ENCODE assay signal across 16 cellular contexts in the genomic region with DNA sequence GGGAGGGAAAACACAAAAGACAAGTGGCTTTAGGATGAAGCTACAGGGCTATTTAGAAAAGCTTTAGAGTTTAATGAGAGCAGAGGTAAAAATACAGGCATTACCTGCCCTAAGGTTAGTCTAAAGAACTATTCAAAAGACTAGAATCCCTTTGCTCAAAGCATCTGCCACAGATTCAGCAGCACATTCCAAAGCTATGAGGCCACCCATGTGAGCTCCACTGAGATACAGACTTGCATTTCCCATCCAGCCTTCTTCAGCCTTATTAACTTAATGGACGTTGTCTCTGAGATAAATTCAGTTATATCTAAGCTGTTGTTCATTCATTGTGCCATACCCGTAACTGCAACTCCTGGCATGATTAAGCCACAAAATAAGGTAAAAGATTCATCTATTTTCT. TPM values are rescaled to one million over a fixed set of nuclear protein-coding genes. Genes with fewer than 3 reads are reported as not detected.
A peak's percentile ranks its signal among the peaks of the same experiment; 100 is the strongest.
DNase-seq lines count a peak whose midpoint lies in the region; ATAC-seq, FAIRE-seq and TF ChIP-seq lines count a peak whose summit lies in the region.
"Had no signal": no experiment of that assay in that cellular context is flagged by ENCODE, and none has a peak within 500 bp of the region (broad histone marks: within the 10 kb centered on the region; RNA-seq: fewer than 3 reads in every experiment).

No MANE protein-coding gene starts in this region.

- no peak overlapping the region for H3K4ac ChIP-seq in H9 (ENCODE audit: low read depth, low read length)

- H3K27me3 ChIP-seq in H9 (ENCODE audit: insufficient read depth, low read length): no peaks in the 10 kb centered on the region
- no peaks in the 10 kb centered on the region for H3K27me3 ChIP-seq in bronchial epithelial cell (ENCODE audit: control insufficient read depth, insufficient read depth, low read length)
- no peaks in the 10 kb centered on the region for H3K27me3 ChIP-seq in WERI-Rb-1 (ENCODE audit: insufficient read depth, low read depth, severe bottlenecking)
- H3K27me3 ChIP-seq: cardiac muscle cell had no signal

- peaks cover 1% of the 10 kb centered on the region; the same call in 1 of the 2 replicates for H3K27me3 Mint-ChIP-seq in H9 (ENCODE audit: low read depth)
- H3K27me3 Mint-ChIP-seq in endothelial cell (ENCODE audit: unreplicated experiment): peaks cover 4% of the 10 kb centered on the region
- H3K27me3 Mint-ChIP-seq: T-cell had no signal

- H2AK5ac ChIP-seq in H9 (ENCODE audit: insufficient read length, low read length): no peak overlapping the region

- H2BK20ac ChIP-seq in H9 (ENCODE audit: low read depth, low read length, poor library complexity, severe bottlenecking): no peak overlapping the region

- H3K79me1 ChIP-seq in H9 (ENCODE audit: insufficient read depth, low read depth, low read length, poor library complexity, severe bottlenecking): no peaks in the 10 kb centered on the region

- no peak overlapping the region for H3K23ac ChIP-seq in H9 (ENCODE audit: insufficient read length, low read depth, low read length)

- H3K4me3 Mint-ChIP-seq in H9 (no peak overlapping the region), endothelial cell (ENCODE audit: unreplicated experiment) (no peak overlapping the region)
- H3K4me3 Mint-ChIP-seq: activated T-helper 1 cell treated with anti-CD3 and anti-CD28 coated beads, Interleukin-12 subunit alpha, Interleukin-12 subunit beta, Interleukin-2, Interleukin-4 antibody, amounts not matched to agents 30 ng/mL and 10 ng/mL and 1 ng/mL, durations not matched to agents 14 hours and 24 hours and 36 hours; T-cell had no signal

- ATAC-seq in GM19328 (IDR thresholded peaks at IDR 0.05; ENCODE audit: unreplicated experiment): no peak
- ATAC-seq: HepG2, T-cell had no signal

- H3K4me3 ChIP-seq in bronchial epithelial cell (ENCODE audit: low read depth, low read length) (no peak overlapping the region), WERI-Rb-1 (ENCODE audit: low read depth, low read length) (no peak overlapping the region)
- H3K4me3 ChIP-seq: cardiac muscle cell had no signal

- no CpG with 5 or more reads among the region's 2 CpGs for WGBS in H9 (ENCODE audit: extremely low coverage, insufficient read length, low lambda C conversion rate)

- no peak overlapping the region for H4K5ac ChIP-seq in H9 (ENCODE audit: insufficient read length, low read depth, low read length)

- no peaks in the 10 kb centered on the region for H3K23me2 ChIP-seq in H9 (ENCODE audit: insufficient read length, low read depth, low read length, poor library complexity, severe bottlenecking)

- H2BK15ac ChIP-seq in H9 (ENCODE audit: low read depth, low read length): no peak overlapping the region

- no peak overlapping the region for H2BK12ac ChIP-seq in H9 (ENCODE audit: insufficient read length, low read depth, low read length)

- H3K27ac ChIP-seq in H9 (ENCODE audit: insufficient read length, low read depth, low read length) (no peak overlapping the region), WERI-Rb-1 (no peak overlapping the region)
- H3K27ac ChIP-seq: cardiac muscle cell had no signal

- H3T11ph ChIP-seq in H9 (ENCODE audit: low read length): no peak overlapping the region

- no peaks in the 10 kb centered on the region for H3K9me3 Mint-ChIP-seq in H9
- no peaks in the 10 kb centered on the region for H3K9me3 Mint-ChIP-seq in endothelial cell (ENCODE audit: unreplicated experiment)
- H3K9me3 Mint-ChIP-seq: activated T-helper 1 cell treated with anti-CD3 and anti-CD28 coated beads, Interleukin-12 subunit alpha, Interleukin-12 subunit beta, Interleukin-2, Interleukin-4 antibody, amounts not matched to agents 30 ng/mL and 10 ng/mL and 1 ng/mL, durations not matched to agents 14 hours and 24 hours and 36 hours; T-cell had no signal

- no peak overlapping the region for H3K9ac ChIP-seq in H9 (ENCODE audit: extremely low read depth, insufficient read length, low read length)

- H4K20me1 ChIP-seq in H9 (ENCODE audit: control insufficient read depth, insufficient read depth, insufficient read length): no peaks in the 10 kb centered on the region

- H3K4me2 ChIP-seq in H9 (ENCODE audit: insufficient read depth, insufficient read length, low read length): no peak overlapping the region

- H2AFZ ChIP-seq in H9 (ENCODE audit: low read length): no peak overlapping the region

- DNase-seq in A172 (ENCODE audit: low spot score) (peak; percentile 36), H9 (no peak), bronchial epithelial cell (ENCODE audit: low read depth) (peak; percentile 38), islet precursor cell (peak; percentile 86), WERI-Rb-1 (no peak), endothelial cell (ENCODE audit: low spot score) (no peak)
- DNase-seq in stimulated activated CD4-positive, alpha-beta T cell treated with anti-CD3 and anti-CD28 coated beads, Interleukin-2, amount 100 ng/mL, for 48 hours: no peak
- DNase-seq: activated CD4-positive, alpha-beta T cell treated with anti-CD3 and anti-CD28 coated beads for 48 hours; NCI-H1048; OCI-M1; stimulated activated CD4-positive, alpha-beta T cell treated with anti-CD3 and anti-CD28 coated beads, Interleukin-15, amount 100 ng/mL, for 24 hours; T-cell had no signal

- H4K8ac ChIP-seq in H9 (replicated peaks; ENCODE audit: insufficient read length, low read depth, low read length): no peak overlapping the region

- no peak overlapping the region for H2BK120ac ChIP-seq in H9 (ENCODE audit: low read depth, low read length, poor library complexity, severe bottlenecking)

- TF ChIP-seq CTCF in H9 (conservative IDR thresholded peaks at IDR 0.05) (no peak), bronchial epithelial cell (IDR thresholded peaks at IDR 0.05; ENCODE audit: insufficient read depth, low read length, severe bottlenecking) (no peak), WERI-Rb-1 (IDR thresholded peaks at IDR 0.05; ENCODE audit: low read depth, low read length) (no peak), endothelial cell (IDR thresholded peaks at IDR 0.05; ENCODE audit: unreplicated experiment) (no peak)

- H3K4me1 Mint-ChIP-seq in H9: no peaks in the 10 kb centered on the region
- H3K4me1 Mint-ChIP-seq in endothelial cell (ENCODE audit: unreplicated experiment): no peaks in the 10 kb centered on the region

- no peaks in the 10 kb centered on the region for H3K4me1 ChIP-seq in H9 (ENCODE audit: insufficient read depth, low read length)

- no peak overlapping the region for H2BK5ac ChIP-seq in H9 (ENCODE audit: insufficient read length, low read length)

- H3K27ac Mint-ChIP-seq in H9 (peak overlapping the region in 2 of 3 experiments; percentile 41 to 61; a peak in 1 of 7 replicates), endothelial cell (ENCODE audit: unreplicated experiment) (no peak overlapping the region)

- H3K79me2 ChIP-seq in H9 (ENCODE audit: insufficient read depth, low read length): no peaks in the 10 kb centered on the region

- FAIRE-seq in bronchial epithelial cell (lab: Jason Lieb, UNC): no peak
- FAIRE-seq: HepG2 had no signal

- H3K9me3 ChIP-seq in H9 (ENCODE audit: control insufficient read depth, low read depth, low read length): no peaks in the 10 kb centered on the region
- H3K9me3 ChIP-seq in WERI-Rb-1 (ENCODE audit: severe bottlenecking): no peaks in the 10 kb centered on the region

- no peak overlapping the region for H3K18ac ChIP-seq in H9 (ENCODE audit: insufficient read length, low read depth, low read length)

- no peak overlapping the region for H3K56ac ChIP-seq in H9 (ENCODE audit: insufficient read length, low read depth, low read length)

- H3K36me3 Mint-ChIP-seq in H9 (ENCODE audit: insufficient read depth in 1 of 3, low read depth in 3 of 3) (peaks cover 16 to 80% (median 74%) of the 10 kb centered on the region in 3 experiments; a peak in 6 of 7 replicates), endothelial cell (ENCODE audit: low read depth, unreplicated experiment) (peaks cover 20% of the 10 kb centered on the region)

- H3K14ac ChIP-seq in H9 (ENCODE audit: insufficient read depth, low read length): no peak overlapping the region

- no peak overlapping the region for H4K91ac ChIP-seq in H9 (ENCODE audit: insufficient read length, low read depth, low read length)

- H3K36me3 ChIP-seq in bronchial epithelial cell (ENCODE audit: control insufficient read depth, insufficient read depth, low read length) (peaks cover 31% of the 10 kb centered on the region), WERI-Rb-1 (peaks cover 91% of the 10 kb centered on the region)

RNA-seq across cellular contexts. Expression of a gene that starts 25.4 kb away (rescaled TPM):
- total RNA-seq in A172 (2014; rRNA removed; shearing (Covaris generic)): not detected in 2 replicates
- not detected in 2 replicates for total RNA-seq in H9 (2021)
- not detected in 2 replicates for total RNA-seq in bronchial epithelial cell
- total RNA-seq in endothelial cell (ENCODE audit: unreplicated experiment): not detected
- total RNA-seq: cardiac muscle cell, HepG2 had no signal

RNA-seq across cellular contexts. Expression of a gene that starts 26.9 kb away (rescaled TPM):
- total RNA-seq in A172 (2014; rRNA removed; shearing (Covaris generic)): 6.3 and 7.3 TPM in 2 replicates
- total RNA-seq in H9 (2021): 10.4 and 10.6 TPM in 2 replicates
- total RNA-seq in bronchial epithelial cell: 7.9 and 18.1 TPM in 2 replicates
- total RNA-seq in endothelial cell (ENCODE audit: unreplicated experiment): 13.8 TPM

RNA-seq across cellular contexts. Expression of a gene that starts 58.6 kb away (rescaled TPM):
- total RNA-seq in A172 (2014; rRNA removed; shearing (Covaris generic)): not detected in 2 replicates
- total RNA-seq in H9 (2021) (not detected in 2 replicates), bronchial epithelial cell (under 0.01 TPM in 1 of 2 replicates, not detected in the other), endothelial cell (ENCODE audit: unreplicated experiment) (not detected)
- total RNA-seq: cardiac muscle cell, HepG2 had no signal

Comparison
In these comparisons a context has a peak if more than half of its experiments do, and no peak if none do; other contexts are left out.
1. DNase-seq: peak in A172 (single experiment), bronchial epithelial cell (single experiment) and islet precursor cell (single experiment); none in H9 (single experiment), WERI-Rb-1 (single experiment), endothelial cell (single experiment) and stimulated activated CD4-positive, alpha-beta T cell treated with anti-CD3 and anti-CD28 coated beads, Interleukin-2, amount 100 ng/mL, for 48 hours (0 of 2).